8 cellular contexts compared by ENCODE assay signal in genomic region chr4:152696764-152697250, GRCh38. TPM values are rescaled to one million over a fixed set of nuclear protein-coding genes. Genes with fewer than 3 reads are reported as not detected.
DNase-seq lines count a peak whose midpoint lies in the region; ATAC-seq, FAIRE-seq and TF ChIP-seq lines count a peak whose summit lies in the region.

No MANE protein-coding gene starts in this region.

- TF ChIP-seq CTCF in GM10248 (IDR thresholded peaks at IDR 0.05; ENCODE audit: control extremely low read depth, extremely low read depth, low read depth, missing control alignments) (no peak), MM.1S (IDR thresholded peaks at IDR 0.05; ENCODE audit: low read length) (no peak), lower leg skin (IDR thresholded peaks at IDR 0.05) (no peak)

- peaks cover 13% of the 10 kb centered on the region for H3K4me1 Mint-ChIP-seq in activated T-helper 2 cell treated with anti-CD3 and anti-CD28 coated beads, Interferon-gamma antibody, Interleukin-2, Interleukin-4, amounts not matched to agents 10 μg/mL and 5 μg/mL and 100 μg/mL, durations not matched to agents 14 hours and 24 hours and 36 hours (ENCODE audit: low read depth)

- H3K9ac ChIP-seq in MM.1S (ENCODE audit: low read length): peak overlapping the region; percentile 52
- no peak overlapping the region for H3K9ac ChIP-seq in mesenchymal stem cell (ENCODE audit: low read length)

- peaks cover 31% of the 10 kb centered on the region for H3K4me1 ChIP-seq in MM.1S (ENCODE audit: low read length)
- peaks cover 2% of the 10 kb centered on the region for H3K4me1 ChIP-seq in mesenchymal stem cell (ENCODE audit: control insufficient read depth, insufficient read depth, low read depth, low read length)

- H3K79me1 ChIP-seq in mesenchymal stem cell (replicated peaks; ENCODE audit: low read length, poor library complexity, severe bottlenecking): no peaks in the 10 kb centered on the region

- no peak overlapping the region for H2BK120ac ChIP-seq in mesenchymal stem cell (ENCODE audit: low read depth, low read length)

- no peak overlapping the region for H4K91ac ChIP-seq in mesenchymal stem cell (ENCODE audit: low read length)

- H3K27ac Mint-ChIP-seq in activated T-helper 2 cell treated with anti-CD3 and anti-CD28 coated beads, Interferon-gamma antibody, Interleukin-2, Interleukin-4, amounts not matched to agents 10 μg/mL and 5 μg/mL and 100 μg/mL, durations not matched to agents 14 hours and 24 hours and 36 hours: no peak overlapping the region

- peak overlapping the region; percentile 70 for H3K4me2 ChIP-seq in MM.1S (ENCODE audit: low read depth, low read length)
- no peak overlapping the region for H3K4me2 ChIP-seq in mesenchymal stem cell (ENCODE audit: low read length, poor library complexity, severe bottlenecking)

- H2BK5ac ChIP-seq in mesenchymal stem cell (ENCODE audit: low read depth, low read length, poor library complexity, severe bottlenecking): no peak overlapping the region

- no peak overlapping the region for H3K23ac ChIP-seq in mesenchymal stem cell (ENCODE audit: low read length in 2 of 2)

- H3K27me3 ChIP-seq in MM.1S (replicated peaks; ENCODE audit: insufficient read depth, low read length) (no peaks in the 10 kb centered on the region), mesenchymal stem cell (ENCODE audit: control insufficient read depth in 1 of 2, insufficient read depth in 1 of 2, low read length in 2 of 2) (peaks cover 0 to 20% of the 10 kb centered on the region in 2 experiments)

- no peaks in the 10 kb centered on the region for H3K36me3 ChIP-seq in MM.1S (replicated peaks; ENCODE audit: insufficient read depth, low read length)
- no peaks in the 10 kb centered on the region for H3K36me3 ChIP-seq in mesenchymal stem cell (ENCODE audit: control insufficient read depth in 1 of 2, insufficient read depth in 2 of 2, low read depth in 1 of 2, low read length in 2 of 2)

- POLR2A ChIA-PET in GM10248 (lab: Yijun Ruan, JAX): no interaction called here

- H2BK15ac ChIP-seq in mesenchymal stem cell (ENCODE audit: low read depth, poor library complexity, severe bottlenecking): peak overlapping the region; percentile 7

- no peak for FAIRE-seq in urothelium cell line (lab: Jason Lieb, UNC)

- H3K9me2 ChIP-seq in MM.1S (replicated peaks; ENCODE audit: insufficient read depth, low read length): no peaks in the 10 kb centered on the region

- H3K4ac ChIP-seq in mesenchymal stem cell (ENCODE audit: low read depth in 1 of 2, low read length in 2 of 2): no peak overlapping the region

- no peaks in the 10 kb centered on the region for H3K9me3 ChIP-seq in MM.1S (replicated peaks; ENCODE audit: insufficient read depth, low read length)
- H3K9me3 ChIP-seq in mesenchymal stem cell (ENCODE audit: control insufficient read depth, low read length): no peaks in the 10 kb centered on the region

- H3F3A ChIP-seq in MM.1S (ENCODE audit: insufficient read depth, low read length): peaks cover 31% of the 10 kb centered on the region

- CTCF ChIA-PET in GM10248 (lab: Yijun Ruan, JAX): no interaction called here

- no peaks in the 10 kb centered on the region for H3K79me2 ChIP-seq in MM.1S (ENCODE audit: low read length)

- DNase-seq in GM10248 (ENCODE audit: extremely low spot score) (peak; percentile 84), MM.1S (peak; percentile 90), mesenchymal stem cell (peak; percentile 43), urothelium cell line (ENCODE audit: low spot score) (peak; percentile 82), lower leg skin (ENCODE audit: low spot score in 2 of 2) (no peak), NCI-H2171 treated with DMSO at 0.1 percent for 48 hours (lab: John Stamatoyannopoulos, UW) (no peak)
- DNase-seq in activated T-helper 2 cell treated with anti-CD3 and anti-CD28 coated beads, Interferon-gamma antibody, Interleukin-2, Interleukin-4, amounts not matched to agents 10 μg/mL and 5 μg/mL and 100 μg/mL, durations not matched to agents 14 hours and 24 hours and 36 hours (ENCODE audit: low spot score): peak; percentile 41

- intact Hi-C loops in activated T-helper 2 cell treated with anti-CD3 and anti-CD28 coated beads, Interferon-gamma antibody, Interleukin-2, Interleukin-4, amounts not matched to agents 10 μg/mL and 5 μg/mL and 100 μg/mL, durations not matched to agents 14 hours and 24 hours and 36 hours (cut with micrococcal nuclease): loop anchor here (2.0 kb wide), 1 partner anchor 16 kb away; no protein-coding TSS in a partner anchor
- intact Hi-C loops in lower leg skin (cut with DNase I; ENCODE audit: low total_unique reads): no loop called here

- H4K20me1 ChIP-seq in MM.1S (ENCODE audit: insufficient read depth, low read length): no peaks in the 10 kb centered on the region

- peaks cover 4% of the 10 kb centered on the region for H3K27me3 Mint-ChIP-seq in activated T-helper 2 cell treated with anti-CD3 and anti-CD28 coated beads, Interferon-gamma antibody, Interleukin-2, Interleukin-4, amounts not matched to agents 10 μg/mL and 5 μg/mL and 100 μg/mL, durations not matched to agents 14 hours and 24 hours and 36 hours (ENCODE audit: low read depth)

- no peak overlapping the region for H3K4me3 Mint-ChIP-seq in activated T-helper 2 cell treated with anti-CD3 and anti-CD28 coated beads, Interferon-gamma antibody, Interleukin-2, Interleukin-4, amounts not matched to agents 10 μg/mL and 5 μg/mL and 100 μg/mL, durations not matched to agents 14 hours and 24 hours and 36 hours (ENCODE audit: low read depth)

- H3K4me3 ChIP-seq in MM.1S (ENCODE audit: low read length) (peak overlapping the region; percentile 50), mesenchymal stem cell (ENCODE audit: insufficient read depth in 1 of 2, low read depth in 1 of 2, low read length in 2 of 2) (no peak overlapping the region), lower leg skin (ENCODE audit: low read depth, poor library complexity, severe bottlenecking) (no peak overlapping the region)

- no peaks in the 10 kb centered on the region for H3K36me3 Mint-ChIP-seq in activated T-helper 2 cell treated with anti-CD3 and anti-CD28 coated beads, Interferon-gamma antibody, Interleukin-2, Interleukin-4, amounts not matched to agents 10 μg/mL and 5 μg/mL and 100 μg/mL, durations not matched to agents 14 hours and 24 hours and 36 hours (ENCODE audit: low read depth)

- WGBS in mesenchymal stem cell: 65% methylated on average over 5 of the region's 5 CpGs
- WGBS in lower leg skin, 2 donors: 30 to 39% methylated on average over 5 of the region's 5 CpGs

- peak; percentile 99 for ATAC-seq in GM21576 (IDR thresholded peaks at IDR 0.05; ENCODE audit: unreplicated experiment)

- no peaks in the 10 kb centered on the region for H3K9me3 Mint-ChIP-seq in activated T-helper 2 cell treated with anti-CD3 and anti-CD28 coated beads, Interferon-gamma antibody, Interleukin-2, Interleukin-4, amounts not matched to agents 10 μg/mL and 5 μg/mL and 100 μg/mL, durations not matched to agents 14 hours and 24 hours and 36 hours

- H2AK5ac ChIP-seq in mesenchymal stem cell (ENCODE audit: low read length, severe bottlenecking): no peak overlapping the region

- H2AFZ ChIP-seq in MM.1S (ENCODE audit: low read length) (no peak overlapping the region), mesenchymal stem cell (ENCODE audit: low read depth, low read length) (no peak overlapping the region)

- H3K27ac ChIP-seq in MM.1S (ENCODE audit: low read length) (peak overlapping the region; percentile 84), mesenchymal stem cell (ENCODE audit: low read length, poor library complexity, severe bottlenecking) (no peak overlapping the region)

- TF ChIP-seq POLR2A in lower leg skin (IDR thresholded peaks at IDR 0.05): no peak

- peak overlapping the region in 1 of 2 experiments; percentile 39 for H2BK12ac ChIP-seq in mesenchymal stem cell (ENCODE audit: low read length in 2 of 2)

- H4K8ac ChIP-seq in mesenchymal stem cell (ENCODE audit: low read length): peak overlapping the region; percentile 49

- no peak overlapping the region for H3K14ac ChIP-seq in mesenchymal stem cell (ENCODE audit: low read length in 2 of 2)

- no peak overlapping the region for H3K18ac ChIP-seq in mesenchymal stem cell (ENCODE audit: low read depth in 1 of 2, low read length in 2 of 2)

RNA-seq across cellular contexts. Expression of gene TMEM154, which starts 17.0 kb away (rescaled TPM):
- 10.3 and 12.1 TPM in 2 replicates for total RNA-seq in activated T-helper 2 cell treated with anti-CD3 and anti-CD28 coated beads, Interferon-gamma antibody, Interleukin-2, Interleukin-4, amounts not matched to agents 10 μg/mL and 5 μg/mL and 100 μg/mL, durations not matched to agents 14 hours and 24 hours and 36 hours
- 10.7 TPM for polyA plus RNA-seq in mesenchymal stem cell (2013, experiment 1 of 2)
- polyA plus RNA-seq in mesenchymal stem cell (2013, experiment 2 of 2): 12.0 TPM
- total RNA-seq in lower leg skin: 100 to 1,000 TPM in 2 of 4 donors, 10 to 100 TPM in 2; 73.1 to 139 (median 97.5) TPM

Comparison
In these comparisons a context has a peak if more than half of its experiments do, and no peak if none do; other contexts are left out.
1. DNase-seq: peak in GM10248 (single experiment), MM.1S (single experiment), activated T-helper 2 cell treated with anti-CD3 and anti-CD28 coated beads, Interferon-gamma antibody, Interleukin-2, Interleukin-4, amounts not matched to agents 10 μg/mL and 5 μg/mL and 100 μg/mL, durations not matched to agents 14 hours and 24 hours and 36 hours (single experiment), mesenchymal stem cell (single experiment) and urothelium cell line (single experiment); none in lower leg skin (0 of 2) and NCI-H2171 treated with DMSO at 0.1 percent for 48 hours (single experiment).